ENCODE assay signal across 17 cellular contexts in the genomic region with DNA sequence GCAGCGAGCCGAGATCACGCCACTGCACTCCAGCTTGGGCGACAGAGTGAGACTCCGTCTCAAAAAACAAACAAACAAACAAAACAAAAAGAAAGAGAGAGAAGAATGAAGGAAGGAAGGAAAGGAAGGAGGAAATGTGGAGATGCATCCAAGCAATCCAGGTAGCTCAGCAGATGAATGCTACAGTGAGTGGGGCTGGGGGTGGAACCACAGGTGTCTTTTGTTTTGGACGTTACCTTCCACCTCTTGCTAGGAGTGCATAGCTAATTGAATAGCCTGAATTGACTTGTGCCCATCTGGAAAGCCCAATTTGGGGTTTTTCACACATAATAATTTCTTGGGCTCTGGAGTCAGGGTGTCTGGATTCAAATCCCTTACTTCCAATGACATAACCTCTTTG.
"Had no signal": no experiment of that assay in that cellular context is flagged by ENCODE, and none has a peak within 500 bp of the region (broad histone marks: within the 10 kb centered on the region; RNA-seq: fewer than 3 reads in every experiment).

No MANE protein-coding gene starts in this region.

- H3K9me3 Mint-ChIP-seq: activated CD8-positive, alpha-beta T cell treated with anti-CD3 and anti-CD28 coated beads for 36 hours; activated naive CD4-positive, alpha-beta T cell treated with anti-CD3 and anti-CD28 coated beads, Interleukin-2, amount 10 ng/mL, durations not matched to agents 7 days and 5 days; activated naive CD4-positive, alpha-beta T cell treated with anti-CD3 and anti-CD28 coated beads, Interleukin-2, amount 50 U/mL, for 72 hours; activated T-helper 1 cell treated with anti-CD3 and anti-CD28 coated beads, Interleukin-12 subunit alpha, Interleukin-12 subunit beta, Interleukin-2, Interleukin-4 antibody, amounts not matched to agents 30 ng/mL and 10 ng/mL and 1 ng/mL, durations not matched to agents 14 hours and 24 hours and 36 hours; central memory CD8-positive, alpha-beta T cell; dendritic cell treated with granulocyte-macrophage colony-stimulating factor and Interleukin-4, amounts not matched to agents 40 ng/mL and 50 ng/mL, for 4 days; endodermal cell had no signal

- FAIRE-seq: astrocyte, bronchial epithelial cell had no signal

- H3K27ac ChIP-seq: brain microvascular endothelial cell, coronary artery, heart left ventricle had no signal

- H3K36me3 ChIP-seq: brain microvascular endothelial cell, heart left ventricle had no signal

- DNase-seq: activated CD4-positive, alpha-beta T cell treated with anti-CD3 and anti-CD28 coated beads for 1 hour; activated CD4-positive, alpha-beta T cell treated with anti-CD3 and anti-CD28 coated beads for 48 hours; activated CD4-positive, alpha-beta T cell treated with anti-CD3 and anti-CD28 coated beads, Interleukin-2, amount 50 U/mL, for 1 hour; activated CD8-positive, alpha-beta T cell treated with anti-CD3 and anti-CD28 coated beads for 36 hours; activated gamma-delta T cell had no signal

- H3K4me3 ChIP-seq: coronary artery, dorsolateral prefrontal cortex, heart left ventricle had no signal

- H3K27ac Mint-ChIP-seq: activated CD8-positive, alpha-beta T cell treated with anti-CD3 and anti-CD28 coated beads for 36 hours; activated naive CD4-positive, alpha-beta T cell treated with anti-CD3 and anti-CD28 coated beads, Interleukin-2, amount 10 ng/mL, durations not matched to agents 7 days and 5 days; activated naive CD4-positive, alpha-beta T cell treated with anti-CD3 and anti-CD28 coated beads, Interleukin-2, amount 50 U/mL, for 72 hours; activated T-helper 1 cell treated with anti-CD3 and anti-CD28 coated beads, Interleukin-12 subunit alpha, Interleukin-12 subunit beta, Interleukin-2, Interleukin-4 antibody, amounts not matched to agents 30 ng/mL and 10 ng/mL and 1 ng/mL, durations not matched to agents 14 hours and 24 hours and 36 hours; dendritic cell treated with granulocyte-macrophage colony-stimulating factor and Interleukin-4, amounts not matched to agents 40 ng/mL and 50 ng/mL, for 4 days; endodermal cell had no signal

- H3K9me3 ChIP-seq: heart left ventricle had no signal

- H3K4me3 Mint-ChIP-seq: activated CD8-positive, alpha-beta T cell treated with anti-CD3 and anti-CD28 coated beads for 36 hours; activated naive CD4-positive, alpha-beta T cell treated with anti-CD3 and anti-CD28 coated beads, Interleukin-2, amount 10 ng/mL, durations not matched to agents 7 days and 5 days; activated T-helper 1 cell treated with anti-CD3 and anti-CD28 coated beads, Interleukin-12 subunit alpha, Interleukin-12 subunit beta, Interleukin-2, Interleukin-4 antibody, amounts not matched to agents 30 ng/mL and 10 ng/mL and 1 ng/mL, durations not matched to agents 14 hours and 24 hours and 36 hours; central memory CD8-positive, alpha-beta T cell; dendritic cell treated with granulocyte-macrophage colony-stimulating factor and Interleukin-4, amounts not matched to agents 40 ng/mL and 50 ng/mL, for 4 days; endodermal cell had no signal

- H3K36me3 Mint-ChIP-seq: activated naive CD4-positive, alpha-beta T cell treated with anti-CD3 and anti-CD28 coated beads, Interleukin-2, amount 10 ng/mL, durations not matched to agents 7 days and 5 days; activated naive CD4-positive, alpha-beta T cell treated with anti-CD3 and anti-CD28 coated beads, Interleukin-2, amount 50 U/mL, for 72 hours had no signal

- H3K27me3 ChIP-seq: brain microvascular endothelial cell had no signal
